ENCODE assay signal across 18 cellular contexts in the genomic region with DNA sequence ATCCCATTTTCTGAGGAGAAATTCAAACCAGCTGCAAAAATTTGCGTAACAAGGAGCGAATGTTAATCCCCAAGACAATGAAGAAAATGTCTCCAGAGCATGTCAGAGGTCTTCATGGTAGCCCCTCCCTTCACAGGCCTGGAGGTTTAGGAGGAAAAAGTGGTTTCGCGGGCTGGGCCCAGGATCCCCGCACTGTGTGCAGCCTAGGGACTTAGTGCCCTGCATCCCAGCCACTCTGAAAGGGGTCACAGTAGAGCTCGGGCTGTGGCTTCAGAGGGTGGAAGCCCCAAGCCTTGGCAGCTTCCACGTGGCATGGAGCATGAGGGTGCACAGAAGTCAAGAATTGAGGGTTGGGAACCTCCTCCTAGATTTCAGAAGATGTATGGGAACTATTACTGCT.
"Had no signal": no experiment of that assay in that cellular context is flagged by ENCODE, and none has a peak within 500 bp of the region (broad histone marks: within the 10 kb centered on the region; RNA-seq: fewer than 3 reads in every experiment).

No MANE protein-coding gene starts in this region.

- DNase-seq: cortex of kidney; effector memory CD8-positive, alpha-beta T cell; erythroblast; hypothalamus; immature natural killer cell; mucosa of descending colon; naive B cell; stimulated activated CD4-positive, alpha-beta T cell treated with anti-CD3 and anti-CD28 coated beads, Interleukin-2, amount 100 ng/mL, for 24 hours; stimulated activated CD4-positive, alpha-beta T cell treated with anti-CD3 and anti-CD28 coated beads, Interleukin-4, amount 100 ng/mL, for 24 hours; stimulated activated naive CD4-positive, alpha-beta T cell treated with Interleukin-2 at 50 U/mL for 16 hours; substantia nigra; testis had no signal

- H3K36me3 Mint-ChIP-seq: mesothelial cell of epicardium; stimulated activated effector memory CD8-positive, alpha-beta T cell treated with anti-CD3 and anti-CD28 coated beads, Interleukin-12 subunit alpha, Interleukin-12 subunit beta, amount 100 ng/mL, for 72 hours; type B pancreatic cell had no signal

- H3K4me3 Mint-ChIP-seq: effector memory CD8-positive, alpha-beta T cell; immature natural killer cell; memory B cell; mesothelial cell of epicardium; naive B cell; natural killer cell treated with Interleukin-12 subunit alpha and Interleukin-12 subunit beta and Interleukin-15 and Interleukin-18, amount 100 ng/mL, for 72 hours; neural crest cell; stimulated activated effector memory CD8-positive, alpha-beta T cell treated with anti-CD3 and anti-CD28 coated beads, Interleukin-12 subunit alpha, Interleukin-12 subunit beta, amount 100 ng/mL, for 72 hours; type B pancreatic cell had no signal

- H3K4me1 Mint-ChIP-seq: immature natural killer cell; memory B cell; mesothelial cell of epicardium; neural crest cell; stimulated activated effector memory CD8-positive, alpha-beta T cell treated with anti-CD3 and anti-CD28 coated beads, Interleukin-12 subunit alpha, Interleukin-12 subunit beta, amount 100 ng/mL, for 72 hours had no signal

- H3K27ac Mint-ChIP-seq: effector memory CD8-positive, alpha-beta T cell; immature natural killer cell; memory B cell; mesothelial cell of epicardium; naive B cell; natural killer cell treated with Interleukin-12 subunit alpha and Interleukin-12 subunit beta and Interleukin-15 and Interleukin-18, amount 100 ng/mL, for 72 hours; stimulated activated effector memory CD8-positive, alpha-beta T cell treated with anti-CD3 and anti-CD28 coated beads, Interleukin-12 subunit alpha, Interleukin-12 subunit beta, amount 100 ng/mL, for 72 hours; type B pancreatic cell had no signal
